Comparison of ENCODE assay signal across 1 cellular context in genomic region chr21:42051788-42052187, GRCh38.
TF ChIP-seq lines count a peak whose summit lies in the region.

No MANE protein-coding gene starts in this region.

TF ChIP-seq in IMR-90, 13 proteins besides CTCF, POLR2A, EP300 and RAD21 (continued from another document):
- TF ChIP-seq ELK1 (IDR thresholded peaks at IDR 0.05; ENCODE audit: borderline replicate concordance, low read depth, low read length) (no peak), MAFK (IDR thresholded peaks at IDR 0.05; ENCODE audit: low read depth, low read length) (no peak), NFE2L2 (IDR thresholded peaks at IDR 0.05; ENCODE audit: low read depth, low read length) (no peak), MAZ (IDR thresholded peaks at IDR 0.05; ENCODE audit: borderline replicate concordance, low read depth, low read length) (no peak)
